17 cellular contexts compared by ENCODE assay signal in the genomic region with DNA sequence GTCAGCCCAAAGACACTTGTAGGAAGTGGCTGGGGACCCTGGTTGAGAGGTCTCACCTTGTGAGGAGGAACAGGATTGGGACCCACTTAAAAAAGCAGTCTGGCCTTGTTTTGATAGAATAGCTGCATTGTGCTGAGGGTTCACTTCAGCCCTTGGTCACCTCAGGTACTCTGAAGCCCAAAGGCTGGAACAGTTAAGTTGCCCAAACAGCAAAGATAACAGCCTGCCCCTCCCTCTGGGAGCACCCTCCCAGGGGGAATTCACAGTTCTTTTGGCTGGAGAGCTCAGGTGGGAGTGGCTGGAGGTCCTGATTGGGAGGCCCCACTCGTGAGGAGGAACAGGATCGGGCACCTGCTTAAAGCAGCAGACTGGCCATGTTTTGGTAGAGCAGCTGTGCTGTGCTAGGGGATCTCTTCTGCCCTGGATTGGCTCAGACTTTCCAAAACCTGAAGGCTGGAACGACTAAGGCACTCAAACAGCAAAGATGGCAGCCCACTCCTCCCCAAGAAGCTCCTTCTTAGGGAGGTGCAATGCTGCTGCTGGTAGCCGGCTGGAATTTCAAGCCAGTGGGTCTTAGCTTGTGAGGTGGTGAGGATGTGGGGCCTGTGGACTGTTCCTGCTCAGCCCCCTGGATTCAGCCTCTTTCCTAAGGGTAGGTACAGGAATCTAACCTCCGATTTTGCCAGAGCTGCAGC.
DNase-seq lines count a peak whose midpoint lies in the region; ATAC-seq and TF ChIP-seq lines count a peak whose summit lies in the region.
"Had no signal": no experiment of that assay in that cellular context is flagged by ENCODE, and none has a peak within 500 bp of the region (broad histone marks: within the 10 kb centered on the region; RNA-seq: fewer than 3 reads in every experiment).

No MANE protein-coding gene starts in this region.

- H3K9ac ChIP-seq in IMR-90 (ENCODE audit: low read depth, low read length) = no peak overlapping the region

- H3K79me1 ChIP-seq in IMR-90 (ENCODE audit: low read depth in 1 of 2, low read length in 2 of 2) = peaks cover 31 to 60% of the 10 kb centered on the region in 2 experiments

- peaks cover 11% of the 10 kb centered on the region for H3K9me1 ChIP-seq in IMR-90 (ENCODE audit: insufficient read depth, low read length)

- no peak overlapping the region for H3K4me3 ChIP-seq in IMR-90 (ENCODE audit: insufficient read depth, low read depth, low read length)
- H3K4me3 ChIP-seq: gastrocnemius medialis, mucosa of descending colon had no signal

- no peaks in the 10 kb centered on the region for H3K27me3 ChIP-seq in IMR-90 (ENCODE audit: control insufficient read depth, insufficient read depth, low read length)
- H3K27me3 ChIP-seq: gastrocnemius medialis had no signal

- H2BK120ac ChIP-seq in IMR-90 (ENCODE audit: low read depth, low read length) = no peak overlapping the region

- H3K4me1 Mint-ChIP-seq in activated naive CD4-positive, alpha-beta T cell treated with anti-CD3 and anti-CD28 coated beads for 36 hours (ENCODE audit: low read depth) = peaks cover 57% of the 10 kb centered on the region
- H3K4me1 Mint-ChIP-seq in activated T-helper 2 cell treated with anti-CD3 and anti-CD28 coated beads, Interferon-gamma antibody, Interleukin-2, Interleukin-4, amounts not matched to agents 10 μg/mL and 5 μg/mL and 100 μg/mL, durations not matched to agents 14 hours and 24 hours and 36 hours (ENCODE audit: low read depth) = peaks cover 71% of the 10 kb centered on the region
- H3K4me1 Mint-ChIP-seq in stimulated activated memory B cell treated with anti-CD40 and anti-IgM and Interleukin-4, amounts not matched to agents 10 μg/mL and 1 μg/mL and 100 μg/mL, for 72 hours = peaks cover 28% of the 10 kb centered on the region

- no peak overlapping the region for H3K14ac ChIP-seq in IMR-90 (replicated peaks; ENCODE audit: low read depth, low read length)

- no peaks in the 10 kb centered on the region for H3K36me3 Mint-ChIP-seq in activated naive CD4-positive, alpha-beta T cell treated with anti-CD3 and anti-CD28 coated beads for 36 hours (ENCODE audit: low read depth)
- peaks cover 43% of the 10 kb centered on the region for H3K36me3 Mint-ChIP-seq in activated T-helper 2 cell treated with anti-CD3 and anti-CD28 coated beads, Interferon-gamma antibody, Interleukin-2, Interleukin-4, amounts not matched to agents 10 μg/mL and 5 μg/mL and 100 μg/mL, durations not matched to agents 14 hours and 24 hours and 36 hours (ENCODE audit: low read depth)
- H3K36me3 Mint-ChIP-seq in stimulated activated memory B cell treated with anti-CD40 and anti-IgM and Interleukin-4, amounts not matched to agents 10 μg/mL and 1 μg/mL and 100 μg/mL, for 72 hours = peaks cover 18% of the 10 kb centered on the region
- H3K36me3 Mint-ChIP-seq: type B pancreatic cell had no signal

- no peak for TF ChIP-seq CTCF in IMR-90 (conservative IDR thresholded peaks at IDR 0.05; ENCODE audit: low read depth, low read length)

- no peak overlapping the region for H3K23ac ChIP-seq in IMR-90 (ENCODE audit: low read depth, low read length)

- no peak overlapping the region; the same call in 1 of the 2 replicates for H4K5ac ChIP-seq in IMR-90 (ENCODE audit: low read depth, low read length)

- POLR2A ChIA-PET in IMR-90 (lab: Charles Lee; ENCODE audit: unreplicated experiment) = no interaction called here

- ATAC-seq in IMR-90 (ENCODE audit: low read depth) (no peak), HG03457 (IDR thresholded peaks at IDR 0.05; ENCODE audit: unreplicated experiment) (no peak)
- no peak for ATAC-seq in stimulated activated memory B cell treated with anti-CD40 and anti-IgM and Interleukin-4, amounts not matched to agents 10 μg/mL and 1 μg/mL and 100 μg/mL, for 72 hours
- ATAC-seq: gastrocnemius medialis had no signal

- peak overlapping the region; percentile 52 for H2AK5ac ChIP-seq in IMR-90 (ENCODE audit: low read depth, low read length)

- no TSS peak for BruUV-seq in IMR-90 (replicated peaks; lab: Mats Ljungman, UMichigan)

- no peak overlapping the region; the same call in 1 of the 2 replicates for H2BK20ac ChIP-seq in IMR-90 (ENCODE audit: low read depth, low read length)

- peaks cover 8% of the 10 kb centered on the region for H3K4me1 ChIP-seq in IMR-90 (ENCODE audit: control insufficient read depth, insufficient read depth, low read length)

- H3K9me3 Mint-ChIP-seq in activated naive CD4-positive, alpha-beta T cell treated with anti-CD3 and anti-CD28 coated beads for 36 hours = no peaks in the 10 kb centered on the region
- peaks cover 23% of the 10 kb centered on the region for H3K9me3 Mint-ChIP-seq in activated T-helper 2 cell treated with anti-CD3 and anti-CD28 coated beads, Interferon-gamma antibody, Interleukin-2, Interleukin-4, amounts not matched to agents 10 μg/mL and 5 μg/mL and 100 μg/mL, durations not matched to agents 14 hours and 24 hours and 36 hours
- peaks cover 3% of the 10 kb centered on the region for H3K9me3 Mint-ChIP-seq in stimulated activated memory B cell treated with anti-CD40 and anti-IgM and Interleukin-4, amounts not matched to agents 10 μg/mL and 1 μg/mL and 100 μg/mL, for 72 hours
- H3K9me3 Mint-ChIP-seq: CD4-positive, alpha-beta T cell; type B pancreatic cell had no signal

- no peak overlapping the region for H3K27ac ChIP-seq in IMR-90 (ENCODE audit: insufficient read depth, low read length)
- H3K27ac ChIP-seq: gastrocnemius medialis had no signal

- in situ Hi-C loops in IMR-90 (cut with MboI; ENCODE audit: low sequenced_read_pairs) = no loop called here

- no peak overlapping the region for H4K91ac ChIP-seq in IMR-90 (ENCODE audit: insufficient read depth, low read depth, low read length)

- peaks cover 22% of the 10 kb centered on the region for H3K9me3 ChIP-seq in IMR-90 (ENCODE audit: control insufficient read depth, insufficient read depth, low read length)
- H3K9me3 ChIP-seq: gastrocnemius medialis, mucosa of descending colon had no signal

- dilution Hi-C loops in IMR-90 (cut with HindIII; ENCODE audit: low sequenced_read_pairs, unreplicated experiment) = no loop called here

- CTCF ChIA-PET in activated naive CD4-positive, alpha-beta T cell treated with anti-CD3 and anti-CD28 coated beads for 36 hours (lab: Charles Lee) = interaction anchor here (0.7 to 1.1 kb wide), 5 partner anchors 12 to 142 kb away, joined by 3 to 4 read pairs (median 3); no protein-coding TSS in a partner anchor
- CTCF ChIA-PET in IMR-90 (lab: Yijun Ruan, JAX) = no interaction called here

- peak overlapping the region; percentile 19 for H2AK9ac ChIP-seq in IMR-90 (replicated peaks; ENCODE audit: low read depth, low read length, poor library complexity)

- 0 out of 3 replicates have a peak overlapping the region, but pooled peaks have one; percentile 37 for H2BK15ac ChIP-seq in IMR-90 (ENCODE audit: low read depth, low read length)

- H3K27me3 Mint-ChIP-seq in activated naive CD4-positive, alpha-beta T cell treated with anti-CD3 and anti-CD28 coated beads for 36 hours (ENCODE audit: low read depth) = no peaks in the 10 kb centered on the region
- H3K27me3 Mint-ChIP-seq in activated T-helper 2 cell treated with anti-CD3 and anti-CD28 coated beads, Interferon-gamma antibody, Interleukin-2, Interleukin-4, amounts not matched to agents 10 μg/mL and 5 μg/mL and 100 μg/mL, durations not matched to agents 14 hours and 24 hours and 36 hours (ENCODE audit: low read depth) = no peaks in the 10 kb centered on the region
- H3K27me3 Mint-ChIP-seq in stimulated activated memory B cell treated with anti-CD40 and anti-IgM and Interleukin-4, amounts not matched to agents 10 μg/mL and 1 μg/mL and 100 μg/mL, for 72 hours = no peaks in the 10 kb centered on the region
- H3K27me3 Mint-ChIP-seq: CD4-positive, alpha-beta T cell; type B pancreatic cell had no signal

- 100% methylated on average over 1 of the region's 5 CpGs; no CpG with 5 or more reads in 1 of the 2 experiments for WGBS in IMR-90 (ENCODE audit: extremely low coverage in 2 of 2, insufficient read length in 1 of 2), 2 experiments

- TF ChIP-seq POLR2A in IMR-90 (IDR thresholded peaks at IDR 0.05; ENCODE audit: low read depth, low read length) = no peak

- no peak overlapping the region for H2AFZ ChIP-seq in IMR-90 (replicated peaks; ENCODE audit: low read length, poor library complexity)

- DNase-seq in activated naive CD4-positive, alpha-beta T cell treated with anti-CD3 and anti-CD28 coated beads for 36 hours = no peak
- DNase-seq in activated naive CD4-positive, alpha-beta T cell treated with anti-CD3 and anti-CD28 coated beads, Interleukin-2, amount 50 U/mL, for 16 hours = no peak
- DNase-seq in IMR-90 = no peak
- DNase-seq in activated T-helper 2 cell treated with anti-CD3 and anti-CD28 coated beads, Interferon-gamma antibody, Interleukin-2, Interleukin-4, amounts not matched to agents 10 μg/mL and 5 μg/mL and 100 μg/mL, durations not matched to agents 14 hours and 24 hours and 36 hours (ENCODE audit: low spot score) = no peak
- DNase-seq in stimulated activated CD4-positive, alpha-beta T cell treated with anti-CD3 and anti-CD28 coated beads, Interleukin-12 subunit alpha, Interleukin-12 subunit beta, amount 100 ng/mL, for 4 hours = no peak
- no peak for DNase-seq in amygdala (lab: John Stamatoyannopoulos, UW)
- DNase-seq: caudate nucleus; CD4-positive, alpha-beta T cell; DMS79 treated with DMSO at 0.1 percent for 48 hours; erythroblast; gastrocnemius medialis; mucosa of descending colon; NCI-H187; NCI-H345 had no signal

- peaks cover 17% of the 10 kb centered on the region for H3K36me3 ChIP-seq in IMR-90 (ENCODE audit: control insufficient read depth, insufficient read depth, low read length)
- H3K36me3 ChIP-seq: gastrocnemius medialis had no signal

- H3K4me3 Mint-ChIP-seq in activated naive CD4-positive, alpha-beta T cell treated with anti-CD3 and anti-CD28 coated beads for 36 hours = no peak overlapping the region
- H3K4me3 Mint-ChIP-seq in activated T-helper 2 cell treated with anti-CD3 and anti-CD28 coated beads, Interferon-gamma antibody, Interleukin-2, Interleukin-4, amounts not matched to agents 10 μg/mL and 5 μg/mL and 100 μg/mL, durations not matched to agents 14 hours and 24 hours and 36 hours (ENCODE audit: low read depth) = no peak overlapping the region
- H3K4me3 Mint-ChIP-seq in stimulated activated memory B cell treated with anti-CD40 and anti-IgM and Interleukin-4, amounts not matched to agents 10 μg/mL and 1 μg/mL and 100 μg/mL, for 72 hours = no peak overlapping the region
- H3K4me3 Mint-ChIP-seq: type B pancreatic cell had no signal

- H3K4me2 ChIP-seq in IMR-90 (ENCODE audit: low read depth, low read length) = no peak overlapping the region

- no peak overlapping the region for H4K8ac ChIP-seq in IMR-90 (ENCODE audit: low read depth in 2 of 2, low read length in 2 of 2)

- no peak overlapping the region for H3K56ac ChIP-seq in IMR-90 (ENCODE audit: extremely low read depth, insufficient read depth, low read length)

- peak overlapping the region; percentile 90 for H3K27ac Mint-ChIP-seq in activated naive CD4-positive, alpha-beta T cell treated with anti-CD3 and anti-CD28 coated beads for 36 hours
- H3K27ac Mint-ChIP-seq in activated T-helper 2 cell treated with anti-CD3 and anti-CD28 coated beads, Interferon-gamma antibody, Interleukin-2, Interleukin-4, amounts not matched to agents 10 μg/mL and 5 μg/mL and 100 μg/mL, durations not matched to agents 14 hours and 24 hours and 36 hours = peak overlapping the region; percentile 93
- H3K27ac Mint-ChIP-seq in stimulated activated memory B cell treated with anti-CD40 and anti-IgM and Interleukin-4, amounts not matched to agents 10 μg/mL and 1 μg/mL and 100 μg/mL, for 72 hours = peak overlapping the region; percentile 94
- H3K27ac Mint-ChIP-seq: type B pancreatic cell had no signal

- 0 out of 2 replicates have a peak overlapping the region, but pooled peaks have one; percentile 60 for H3K18ac ChIP-seq in IMR-90 (ENCODE audit: low read depth, low read length)

- no peak for TF ChIP-seq RAD21 in IMR-90 (IDR thresholded peaks at IDR 0.05; ENCODE audit: low read length)

- H4K20me1 ChIP-seq in IMR-90 (ENCODE audit: insufficient read depth, low read length) = no peaks in the 10 kb centered on the region

- intact Hi-C loops in activated naive CD4-positive, alpha-beta T cell treated with anti-CD3 and anti-CD28 coated beads for 36 hours (cut with micrococcal nuclease) = no loop called here
- intact Hi-C loops in IMR-90 (cut with micrococcal nuclease) = no loop called here
- intact Hi-C loops in activated T-helper 2 cell treated with anti-CD3 and anti-CD28 coated beads, Interferon-gamma antibody, Interleukin-2, Interleukin-4, amounts not matched to agents 10 μg/mL and 5 μg/mL and 100 μg/mL, durations not matched to agents 14 hours and 24 hours and 36 hours (cut with micrococcal nuclease) = loop anchor here (2.0 kb wide), 1 partner anchor 146 kb away; no protein-coding TSS in a partner anchor

- no peak overlapping the region for H3K4ac ChIP-seq in IMR-90 (ENCODE audit: low read depth, low read length)

- H2BK5ac ChIP-seq in IMR-90 (ENCODE audit: low read depth, low read length, poor library complexity, severe bottlenecking) = peak overlapping the region; percentile 17
